1 cellular context compared by ENCODE assay signal in genomic region chr6:74609857-74610256, GRCh38.
TF ChIP-seq lines count a peak whose summit lies in the region.

No MANE protein-coding gene starts in this region.

TF ChIP-seq in PFSK-1, 5 proteins besides CTCF, POLR2A, EP300 and RAD21 (continued from another document):
- TF ChIP-seq REST (IDR thresholded peaks at IDR 0.05; ENCODE audit: insufficient read depth in 1 of 2, low read depth in 2 of 2, low read length in 2 of 2) = no peak
